10 cellular contexts compared by ENCODE assay signal in genomic region chr14:54219281-54220121, GRCh38.
DNase-seq lines count a peak whose midpoint lies in the region; ATAC-seq and TF ChIP-seq lines count a peak whose summit lies in the region.
"Had no signal": no experiment of that assay in that cellular context is flagged by ENCODE, and none has a peak within 500 bp of the region (broad histone marks: within the 10 kb centered on the region; RNA-seq: fewer than 3 reads in every experiment).

No MANE protein-coding gene starts in this region.

- no peak overlapping the region for H3K27ac Mint-ChIP-seq in natural killer cell treated with Interleukin-12 subunit alpha and Interleukin-12 subunit beta and Interleukin-15 and Interleukin-18, amount 100 ng/mL, for 72 hours

- in situ Hi-C loops in IMR-90 (cut with MboI; ENCODE audit: low sequenced_read_pairs) = no loop called here

- no peak overlapping the region for H2BK120ac ChIP-seq in IMR-90 (ENCODE audit: low read depth, low read length)

- no peak overlapping the region for H2BK15ac ChIP-seq in IMR-90 (ENCODE audit: low read depth, low read length)

- no peak overlapping the region for H2BK5ac ChIP-seq in IMR-90 (ENCODE audit: low read depth, low read length, poor library complexity, severe bottlenecking)

- CTCF ChIA-PET in IMR-90 (lab: Yijun Ruan, JAX) = interaction anchor here (1.0 kb wide), 1 partner anchor 12 kb away, joined by 3 read pairs; no protein-coding TSS in a partner anchor

- POLR2A ChIA-PET in IMR-90 (lab: Charles Lee; ENCODE audit: unreplicated experiment) = no interaction called here

- no peak for DNase-seq in IMR-90
- DNase-seq in esophagus muscularis mucosa (ENCODE audit: extremely low spot score) = no peak
- no peak for DNase-seq in AG08396 (ENCODE audit: low spot score)
- DNase-seq in natural killer cell treated with Interleukin-12 subunit alpha and Interleukin-12 subunit beta and Interleukin-15 and Interleukin-18, amount 100 ng/mL, for 72 hours (ENCODE audit: low spot score) = no peak
- no peak for DNase-seq in NCI-H146 (lab: John Stamatoyannopoulos, UW)
- DNase-seq: mucosa of descending colon, NCI-H2107 had no signal

- H3K27ac ChIP-seq in IMR-90 (ENCODE audit: insufficient read depth, low read length) (no peak overlapping the region), esophagus muscularis mucosa (replicated peaks in 1 of 4) (no peak overlapping the region), muscle layer of duodenum (ENCODE audit: low read length) (no peak overlapping the region), stomach smooth muscle (ENCODE audit: low read length) (no peak overlapping the region)

- no peak overlapping the region for H3K56ac ChIP-seq in IMR-90 (ENCODE audit: extremely low read depth, insufficient read depth, low read length)

- BruUV-seq in IMR-90 (replicated peaks; lab: Mats Ljungman, UMichigan) = no TSS peak

- no peaks in the 10 kb centered on the region for H3K36me3 ChIP-seq in IMR-90 (ENCODE audit: control insufficient read depth, insufficient read depth, low read length)
- no peaks in the 10 kb centered on the region for H3K36me3 ChIP-seq in esophagus muscularis mucosa
- H3K36me3 ChIP-seq in muscle layer of duodenum (ENCODE audit: control insufficient read depth in 1 of 2, insufficient read depth in 2 of 2, low read length in 2 of 2) = no peaks in the 10 kb centered on the region
- no peaks in the 10 kb centered on the region for H3K36me3 ChIP-seq in stomach smooth muscle (ENCODE audit: control insufficient read depth in 2 of 2, insufficient read depth in 2 of 2, low read length in 2 of 2)

- H3K4me1 ChIP-seq in IMR-90 (ENCODE audit: control insufficient read depth, insufficient read depth, low read length) = peaks cover 3% of the 10 kb centered on the region; the same call in 1 of the 2 replicates
- peaks cover 5 to 17% (median 16%) of the 10 kb centered on the region in 4 donors for H3K4me1 ChIP-seq in esophagus muscularis mucosa
- peaks cover 0 to 12% of the 10 kb centered on the region in 2 donors for H3K4me1 ChIP-seq in muscle layer of duodenum (ENCODE audit: control insufficient read depth in 1 of 2, insufficient read depth in 2 of 2, low read length in 2 of 2)
- peaks cover 7% of the 10 kb centered on the region for H3K4me1 ChIP-seq in stomach smooth muscle (ENCODE audit: control insufficient read depth, insufficient read depth, low read length)

- no peak overlapping the region for H2AK5ac ChIP-seq in IMR-90 (ENCODE audit: low read depth, low read length)

- TF ChIP-seq POLR2A in IMR-90 (IDR thresholded peaks at IDR 0.05; ENCODE audit: low read depth, low read length) = no peak
- TF ChIP-seq POLR2A in esophagus muscularis mucosa (IDR thresholded peaks at IDR 0.05; ENCODE audit: low read depth) = no peak

- H3K4me3 ChIP-seq in IMR-90 (ENCODE audit: insufficient read depth, low read depth, low read length) (no peak overlapping the region), esophagus muscularis mucosa (peak overlapping the region; percentile 40 to 49 (median 45)), muscle layer of duodenum (ENCODE audit: low read depth in 1 of 2, low read length in 2 of 2) (peak overlapping the region; percentile 47 to 62), stomach smooth muscle (ENCODE audit: low read length in 2 of 2) (peak overlapping the region; percentile 48 to 67)
- H3K4me3 ChIP-seq: mucosa of descending colon had no signal

- no peak for TF ChIP-seq RAD21 in IMR-90 (IDR thresholded peaks at IDR 0.05; ENCODE audit: low read length)

- intact Hi-C loops in IMR-90 (cut with micrococcal nuclease) (no loop called here), esophagus muscularis mucosa (cut with DNase I) (no loop called here)

- no peaks in the 10 kb centered on the region for H3K9me3 Mint-ChIP-seq in natural killer cell treated with Interleukin-12 subunit alpha and Interleukin-12 subunit beta and Interleukin-15 and Interleukin-18, amount 100 ng/mL, for 72 hours

- no peak for TF ChIP-seq CTCF in IMR-90 (conservative IDR thresholded peaks at IDR 0.05; ENCODE audit: low read depth, low read length)
- no peak for TF ChIP-seq CTCF in esophagus muscularis mucosa (IDR thresholded peaks at IDR 0.05)

- WGBS in IMR-90 (ENCODE audit: extremely low coverage in 2 of 2, insufficient read length in 1 of 2), 2 experiments = 79% methylated on average over 21 of the region's 37 CpGs; no CpG with 5 or more reads in 1 of the 2 experiments
- 46% methylated on average over 24 of the region's 37 CpGs for WGBS in esophagus muscularis mucosa

- peak overlapping the region; percentile 13; the same call in 1 of the 2 replicates for H3K4me2 ChIP-seq in IMR-90 (ENCODE audit: low read depth, low read length)

- no peak overlapping the region for H4K91ac ChIP-seq in IMR-90 (ENCODE audit: insufficient read depth, low read depth, low read length)

- no peak overlapping the region for H3K14ac ChIP-seq in IMR-90 (replicated peaks; ENCODE audit: low read depth, low read length)

- H4K20me1 ChIP-seq in IMR-90 (ENCODE audit: insufficient read depth, low read length) = no peaks in the 10 kb centered on the region

- no peak overlapping the region for H2BK20ac ChIP-seq in IMR-90 (ENCODE audit: low read depth, low read length)

- H3K79me1 ChIP-seq in IMR-90 (ENCODE audit: low read depth in 1 of 2, low read length in 2 of 2) = no peaks in the 10 kb centered on the region

- H3K27me3 ChIP-seq in IMR-90 (ENCODE audit: control insufficient read depth, insufficient read depth, low read length) (peaks cover 36% of the 10 kb centered on the region), esophagus muscularis mucosa (peaks cover 0 to 43% (median 3%) of the 10 kb centered on the region in 4 donors), muscle layer of duodenum (ENCODE audit: low read depth, low read length) (no peaks in the 10 kb centered on the region), stomach smooth muscle (ENCODE audit: control insufficient read depth in 1 of 2, insufficient read depth in 2 of 2, low read length in 2 of 2) (peaks cover 16 to 34% of the 10 kb centered on the region in 2 donors)

- no peak for TF ChIP-seq EP300 in esophagus muscularis mucosa (IDR thresholded peaks at IDR 0.05)

- 0 out of 2 replicates have a peak overlapping the region, but pooled peaks have one; percentile 70 for H3K23ac ChIP-seq in IMR-90 (ENCODE audit: low read depth, low read length)

- H3K18ac ChIP-seq in IMR-90 (ENCODE audit: low read depth, low read length) = no peak overlapping the region

- peaks cover 28 to 41% of the 10 kb centered on the region in 2 donors for H3K27me3 Mint-ChIP-seq in natural killer cell treated with Interleukin-12 subunit alpha and Interleukin-12 subunit beta and Interleukin-15 and Interleukin-18, amount 100 ng/mL, for 72 hours

- no peak for ATAC-seq in IMR-90 (ENCODE audit: low read depth)
- ATAC-seq in natural killer cell treated with Interleukin-12 subunit alpha and Interleukin-12 subunit beta and Interleukin-15 and Interleukin-18, amount 100 ng/mL, for 72 hours = no peak
- ATAC-seq: mucosa of descending colon, Panc1 had no signal

- H3K9me3 ChIP-seq in IMR-90 (ENCODE audit: control insufficient read depth, insufficient read depth, low read length) (no peaks in the 10 kb centered on the region), esophagus muscularis mucosa (no peaks in the 10 kb centered on the region), muscle layer of duodenum (ENCODE audit: control insufficient read depth in 1 of 2, low read length in 2 of 2) (no peaks in the 10 kb centered on the region), stomach smooth muscle (ENCODE audit: control insufficient read depth in 2 of 2, low read length in 2 of 2) (no peaks in the 10 kb centered on the region)
- H3K9me3 ChIP-seq: mucosa of descending colon had no signal

- no peak overlapping the region for H3K4ac ChIP-seq in IMR-90 (ENCODE audit: low read depth, low read length)

- H2AK9ac ChIP-seq in IMR-90 (replicated peaks; ENCODE audit: low read depth, low read length, poor library complexity) = no peak overlapping the region

- H3K4me1 Mint-ChIP-seq in natural killer cell treated with Interleukin-12 subunit alpha and Interleukin-12 subunit beta and Interleukin-15 and Interleukin-18, amount 100 ng/mL, for 72 hours (ENCODE audit: low read depth in 2 of 2) = peaks cover 0 to 3% of the 10 kb centered on the region in 2 donors

- peak overlapping the region; percentile 83 for H2AFZ ChIP-seq in IMR-90 (replicated peaks; ENCODE audit: low read length, poor library complexity)

- no peak overlapping the region for H4K5ac ChIP-seq in IMR-90 (ENCODE audit: low read depth, low read length)

- no peaks in the 10 kb centered on the region for H3K36me3 Mint-ChIP-seq in natural killer cell treated with Interleukin-12 subunit alpha and Interleukin-12 subunit beta and Interleukin-15 and Interleukin-18, amount 100 ng/mL, for 72 hours

- no peaks in the 10 kb centered on the region; the same call in 1 of the 2 replicates for H3K9me1 ChIP-seq in IMR-90 (ENCODE audit: insufficient read depth, low read length)

- H3K4me3 Mint-ChIP-seq in natural killer cell treated with Interleukin-12 subunit alpha and Interleukin-12 subunit beta and Interleukin-15 and Interleukin-18, amount 100 ng/mL, for 72 hours = no peak overlapping the region

- dilution Hi-C loops in IMR-90 (cut with HindIII; ENCODE audit: low sequenced_read_pairs, unreplicated experiment) = no loop called here

- H3K9ac ChIP-seq in IMR-90 (ENCODE audit: low read depth, low read length) (no peak overlapping the region), stomach smooth muscle (ENCODE audit: low read length in 2 of 2) (no peak overlapping the region)

- no peak overlapping the region for H4K8ac ChIP-seq in IMR-90 (ENCODE audit: low read depth in 2 of 2, low read length in 2 of 2)

TF ChIP-seq in IMR-90, 13 proteins besides CTCF, POLR2A, EP300 and RAD21:
- TF ChIP-seq CHD1 (IDR thresholded peaks at IDR 0.05; ENCODE audit: low read depth, low read length) (no peak), FOS (IDR thresholded peaks at IDR 0.05; ENCODE audit: low read depth, low read length) (no peak), CEBPB (IDR thresholded peaks at IDR 0.05; ENCODE audit: low read depth, low read length) (no peak), MAZ (IDR thresholded peaks at IDR 0.05; ENCODE audit: borderline replicate concordance, low read depth, low read length) (no peak), MAFK (IDR thresholded peaks at IDR 0.05; ENCODE audit: low read depth, low read length) (no peak), MXI1 (IDR thresholded peaks at IDR 0.05; ENCODE audit: borderline replicate concordance, low read depth, low read length) (no peak)
- TF ChIP-seq, protein P1, sequence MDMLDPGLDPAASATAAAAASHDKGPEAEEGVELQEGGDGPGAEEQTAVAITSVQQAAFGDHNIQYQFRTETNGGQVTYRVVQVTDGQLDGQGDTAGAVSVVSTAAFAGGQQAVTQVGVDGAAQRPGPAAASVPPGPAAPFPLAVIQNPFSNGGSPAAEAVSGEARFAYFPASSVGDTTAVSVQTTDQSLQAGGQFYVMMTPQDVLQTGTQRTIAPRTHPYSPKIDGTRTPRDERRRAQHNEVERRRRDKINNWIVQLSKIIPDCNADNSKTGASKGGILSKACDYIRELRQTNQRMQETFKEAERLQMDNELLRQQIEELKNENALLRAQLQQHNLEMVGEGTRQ (IDR thresholded peaks at IDR 0.05; ENCODE audit: low read depth, low read length) = no peak
TF ChIP-seq in IMR-90: peak in this region for 0.
